In genomic region chr7:50356212-50356944, GRCh38 we compare ENCODE assay signal across 13 cellular contexts. TPM values are rescaled to one million over a fixed set of nuclear protein-coding genes. Genes with fewer than 3 reads are reported as not detected.
DNase-seq lines count a peak whose midpoint lies in the region; ATAC-seq and TF ChIP-seq lines count a peak whose summit lies in the region.
"Had no signal": no experiment of that assay in that cellular context is flagged by ENCODE, and none has a peak within 500 bp of the region (broad histone marks: within the 10 kb centered on the region; RNA-seq: fewer than 3 reads in every experiment).

No MANE protein-coding gene starts in this region.

- TF ChIP-seq CTCF in thoracic aorta (IDR thresholded peaks at IDR 0.05) = no peak

- no peaks in the 10 kb centered on the region for H3K9me3 ChIP-seq in thoracic aorta

- no peaks in the 10 kb centered on the region for H3K27me3 ChIP-seq in thoracic aorta (replicated peaks; ENCODE audit: insufficient read depth)

- POLR2A ChIA-PET in activated CD4-positive, alpha-beta memory T cell treated with anti-CD3 and anti-CD28 coated beads, Interleukin-2, amount 10 ng/mL, durations not matched to agents 7 days and 5 days (lab: Charles Lee) = interaction anchor here (1.1 to 17.8 kb wide), 6 partner anchors 9 to 203 kb away, joined by 3 to 566 read pairs (median 154); partner anchors contain the start of gene IKZF1

- peak overlapping the region; percentile 37 for H3K4me3 Mint-ChIP-seq in activated T-cell treated with anti-CD3 and anti-CD28 coated beads, Interleukin-2, amount 50 U/mL, for 4 hours
- no peak overlapping the region for H3K4me3 Mint-ChIP-seq in activated CD4-positive, alpha-beta memory T cell treated with anti-CD3 and anti-CD28 coated beads, Interleukin-2, amount 10 ng/mL, durations not matched to agents 7 days and 5 days
- H3K4me3 Mint-ChIP-seq in immature natural killer cell = peak overlapping the region in 2 of 5 donors; percentile 3 to 39
- H3K4me3 Mint-ChIP-seq: neural crest cell had no signal

- H3K4me1 Mint-ChIP-seq in activated T-cell treated with anti-CD3 and anti-CD28 coated beads, Interleukin-2, amount 50 U/mL, for 4 hours (ENCODE audit: low read depth) = peaks cover 95% of the 10 kb centered on the region
- H3K4me1 Mint-ChIP-seq in activated CD4-positive, alpha-beta memory T cell treated with anti-CD3 and anti-CD28 coated beads, Interleukin-2, amount 10 ng/mL, durations not matched to agents 7 days and 5 days = peaks cover 95% of the 10 kb centered on the region
- peaks cover 58 to 94% of the 10 kb centered on the region in 2 donors for H3K4me1 Mint-ChIP-seq in immature natural killer cell
- H3K4me1 Mint-ChIP-seq: neural crest cell had no signal

- DNase-seq in activated T-cell treated with anti-CD3 and anti-CD28 coated beads, Interleukin-2, amount 50 U/mL, for 4 hours = no peak
- DNase-seq in activated T-cell treated with anti-CD3 and anti-CD28 coated beads for 4 hours (no peak), immature natural killer cell (no peak), thoracic aorta (ENCODE audit: low spot score) (peak; percentile 13), DMS53 (lab: John Stamatoyannopoulos, UW) (no peak), HCEC 1CT (no peak)
- no peak for DNase-seq in activated CD4-positive, alpha-beta memory T cell treated with anti-CD3 and anti-CD28 coated beads, Interleukin-2, amount 10 ng/mL, durations not matched to agents 7 days and 5 days
- DNase-seq: foreskin keratinocyte, NCI-H345 had no signal

- H3K36me3 ChIP-seq in thoracic aorta = no peaks in the 10 kb centered on the region

- peak overlapping the region; percentile 96 for H3K27ac Mint-ChIP-seq in activated CD4-positive, alpha-beta memory T cell treated with anti-CD3 and anti-CD28 coated beads, Interleukin-2, amount 10 ng/mL, durations not matched to agents 7 days and 5 days
- H3K27ac Mint-ChIP-seq in immature natural killer cell = peak overlapping the region; percentile 98 to 100 (median 99)

- H3K27ac ChIP-seq in thoracic aorta = no peak overlapping the region
- H3K27ac ChIP-seq: foreskin keratinocyte, VCaP had no signal

- H3K9me3 Mint-ChIP-seq in activated T-cell treated with anti-CD3 and anti-CD28 coated beads, Interleukin-2, amount 50 U/mL, for 4 hours = no peaks in the 10 kb centered on the region
- no peaks in the 10 kb centered on the region for H3K9me3 Mint-ChIP-seq in activated CD4-positive, alpha-beta memory T cell treated with anti-CD3 and anti-CD28 coated beads, Interleukin-2, amount 10 ng/mL, durations not matched to agents 7 days and 5 days
- H3K9me3 Mint-ChIP-seq in immature natural killer cell = no peaks in the 10 kb centered on the region
- H3K9me3 Mint-ChIP-seq: neural crest cell had no signal

- no peak overlapping the region for H3K4me3 ChIP-seq in thoracic aorta
- H3K4me3 ChIP-seq: GM12878 had no signal

- no peaks in the 10 kb centered on the region for H3K27me3 Mint-ChIP-seq in activated T-cell treated with anti-CD3 and anti-CD28 coated beads, Interleukin-2, amount 50 U/mL, for 4 hours (ENCODE audit: low read depth)
- no peaks in the 10 kb centered on the region for H3K27me3 Mint-ChIP-seq in activated CD4-positive, alpha-beta memory T cell treated with anti-CD3 and anti-CD28 coated beads, Interleukin-2, amount 10 ng/mL, durations not matched to agents 7 days and 5 days
- H3K27me3 Mint-ChIP-seq in immature natural killer cell (ENCODE audit: low read depth in 3 of 3) = peaks cover 9 to 19% (median 10%) of the 10 kb centered on the region in 3 donors

- no peak for ATAC-seq in activated T-cell treated with anti-CD3 and anti-CD28 coated beads, Interleukin-2, amount 50 U/mL, for 4 hours
- no peak for ATAC-seq in thoracic aorta (ENCODE audit: insufficient number of reproducible peaks, low FRiP score, low read depth)
- no peak for ATAC-seq in GM21529 (IDR thresholded peaks at IDR 0.05; ENCODE audit: unreplicated experiment)
- ATAC-seq: foreskin keratinocyte, GM12878 had no signal

- peaks cover 65% of the 10 kb centered on the region for H3K36me3 Mint-ChIP-seq in activated T-cell treated with anti-CD3 and anti-CD28 coated beads, Interleukin-2, amount 50 U/mL, for 4 hours (ENCODE audit: insufficient read depth)
- peaks cover 90% of the 10 kb centered on the region for H3K36me3 Mint-ChIP-seq in activated CD4-positive, alpha-beta memory T cell treated with anti-CD3 and anti-CD28 coated beads, Interleukin-2, amount 10 ng/mL, durations not matched to agents 7 days and 5 days (ENCODE audit: low read depth)
- peaks cover 12 to 59% (median 19%) of the 10 kb centered on the region in 3 donors for H3K36me3 Mint-ChIP-seq in immature natural killer cell

- CTCF ChIA-PET in activated CD4-positive, alpha-beta memory T cell treated with anti-CD3 and anti-CD28 coated beads, Interleukin-2, amount 10 ng/mL, durations not matched to agents 7 days and 5 days (lab: Charles Lee) = interaction anchor here (0.6 to 1.4 kb wide), 4 partner anchors 9 to 19 kb away, joined by 3 to 5 read pairs (median 4); no protein-coding TSS in a partner anchor

- no peaks in the 10 kb centered on the region for H3K4me1 ChIP-seq in thoracic aorta (ENCODE audit: control insufficient read depth in 1 of 2, low read depth in 2 of 2)
- H3K4me1 ChIP-seq: foreskin keratinocyte had no signal

RNA-seq across cellular contexts. Expression of gene IKZF1, which starts 51.9 kb away (rescaled TPM):
- total RNA-seq in activated T-cell treated with anti-CD3 and anti-CD28 coated beads, Interleukin-2, amount 50 U/mL, for 4 hours = 100 to 1,000 TPM; 168 to 229 (median 228) TPM
- 100 to 1,000 TPM; 383 to 404 TPM for total RNA-seq in activated CD4-positive, alpha-beta memory T cell treated with anti-CD3 and anti-CD28 coated beads, Interleukin-2, amount 10 ng/mL, durations not matched to agents 7 days and 5 days
- 100 to 1,000 TPM in 1 of 3 donors, 10 to 100 TPM in 2; 79.5 to 307 (median 91.3) TPM for polyA plus RNA-seq in immature natural killer cell
- 10 to 100 TPM; 24.4 to 57.8 TPM for total RNA-seq in thoracic aorta
- total RNA-seq: foreskin keratinocyte had no signal
- polyA plus RNA-seq: foreskin keratinocyte had no signal
